Comparison of ENCODE assay signal across 1 cellular context in the genomic region with DNA sequence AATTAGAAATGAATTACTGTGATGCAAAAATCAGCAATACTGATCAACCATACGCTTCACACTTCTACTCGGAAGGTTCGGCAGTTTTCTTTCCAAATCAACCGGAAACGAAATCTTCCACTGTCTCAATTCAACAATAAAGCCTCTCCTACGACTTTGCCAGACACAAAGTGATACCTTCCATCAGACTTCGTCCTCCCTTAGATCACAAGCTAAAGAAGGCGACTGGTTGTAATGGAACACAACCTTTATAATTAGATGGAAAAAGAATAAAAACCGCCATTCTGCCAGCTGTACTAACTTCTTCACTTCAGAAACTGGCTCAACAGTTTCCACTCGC.
TF ChIP-seq lines count a peak whose summit lies in the region.

No MANE protein-coding gene starts in this region.

TF ChIP-seq in H1, 55 proteins besides CTCF, POLR2A, EP300 and RAD21:
- no peak for TF ChIP-seq EZH2 (IDR thresholded peaks at IDR 0.05; ENCODE audit: low read depth, low read length, severe bottlenecking)
- no peak for TF ChIP-seq SAP30 (IDR thresholded peaks at IDR 0.05; ENCODE audit: insufficient read depth, insufficient replicate concordance, low read length)
